Comparison of ENCODE assay signal across 15 cellular contexts in the genomic region with DNA sequence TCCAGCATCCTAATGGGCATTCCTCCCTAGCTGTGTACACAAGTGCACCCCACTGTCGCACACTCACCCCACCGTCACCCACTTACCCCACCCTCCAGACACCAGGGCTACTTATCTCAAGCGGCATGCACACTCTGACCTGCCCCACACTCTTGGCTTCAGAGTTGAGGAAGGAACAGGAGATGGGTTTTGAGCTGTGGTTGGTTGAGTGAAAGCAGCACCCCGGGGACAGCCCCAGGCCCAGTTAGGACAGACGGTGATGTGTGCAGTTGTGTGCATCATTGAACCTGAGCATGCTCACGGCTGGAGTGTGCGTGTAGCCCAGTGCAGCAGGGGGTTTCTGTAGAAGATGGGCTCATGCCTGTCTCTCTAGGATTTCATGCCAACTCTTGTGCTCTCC. TPM values are rescaled to one million over a fixed set of nuclear protein-coding genes. Genes with fewer than 3 reads are reported as not detected.
DNase-seq lines count a peak whose midpoint lies in the region; ATAC-seq and TF ChIP-seq lines count a peak whose summit lies in the region.
"Had no signal": no experiment of that assay in that cellular context is flagged by ENCODE, and none has a peak within 500 bp of the region (broad histone marks: within the 10 kb centered on the region; RNA-seq: fewer than 3 reads in every experiment).

No MANE protein-coding gene starts in this region.

- H2AFZ ChIP-seq in IMR-90 (replicated peaks; ENCODE audit: low read length, poor library complexity) = no peak overlapping the region

- ATAC-seq in left ventricle myocardium superior (peak; percentile 14), IMR-90 (ENCODE audit: low read depth) (peak; percentile 21; the same call in 1 of the 2 replicates), foreskin keratinocyte (peak; percentile 19), upper lobe of right lung (peak; percentile 6), GM19324 (IDR thresholded peaks at IDR 0.05; ENCODE audit: low FRiP score, unreplicated experiment) (no peak)

- POLR2A ChIA-PET in IMR-90 (lab: Charles Lee; ENCODE audit: unreplicated experiment) = no interaction called here

- H3K4me3 ChIP-seq in left ventricle myocardium inferior (no peak overlapping the region), IMR-90 (ENCODE audit: insufficient read depth, low read depth, low read length) (no peak overlapping the region), upper lobe of right lung (no peak overlapping the region), ascending aorta (no peak overlapping the region)
- H3K4me3 ChIP-seq: sigmoid colon had no signal

- H3K14ac ChIP-seq in IMR-90 (replicated peaks; ENCODE audit: low read depth, low read length) = no peak overlapping the region

- H3K23ac ChIP-seq in IMR-90 (ENCODE audit: low read depth, low read length) = no peak overlapping the region

- no CpG with 5 or more reads among the region's 7 CpGs for WGBS in IMR-90 (ENCODE audit: extremely low coverage in 2 of 2, insufficient read length in 1 of 2), 2 experiments

- H3K27ac ChIP-seq in left ventricle myocardium inferior (replicated peaks) (no peak overlapping the region), IMR-90 (ENCODE audit: insufficient read depth, low read length) (no peak overlapping the region), foreskin keratinocyte (no peak overlapping the region), upper lobe of right lung (no peak overlapping the region), ascending aorta (no peak overlapping the region)
- H3K27ac ChIP-seq: neutrophil had no signal

- H3K4me1 ChIP-seq in left ventricle myocardium inferior (peaks cover 56% of the 10 kb centered on the region), IMR-90 (ENCODE audit: control insufficient read depth, insufficient read depth, low read length) (no peaks in the 10 kb centered on the region), foreskin keratinocyte (no peaks in the 10 kb centered on the region), upper lobe of right lung (peaks cover 8% of the 10 kb centered on the region), ascending aorta (peaks cover 0 to 5% of the 10 kb centered on the region in 2 donors)

- H3K56ac ChIP-seq in IMR-90 (ENCODE audit: extremely low read depth, insufficient read depth, low read length) = no peak overlapping the region

- no peak overlapping the region for H3K9ac ChIP-seq in IMR-90 (ENCODE audit: low read depth, low read length)

- H4K20me1 ChIP-seq in IMR-90 (ENCODE audit: insufficient read depth, low read length) = peaks cover 65% of the 10 kb centered on the region

- intact Hi-C loops in left ventricle myocardium superior (cut with micrococcal nuclease) (no loop called here), left ventricle myocardium inferior (cut with micrococcal nuclease) (no loop called here), IMR-90 (cut with micrococcal nuclease) (no loop called here), upper lobe of right lung (cut with DNase I) (no loop called here), ascending aorta (cut with DNase I) (no loop called here)

- no peak overlapping the region for H2BK20ac ChIP-seq in IMR-90 (ENCODE audit: low read depth, low read length)

- BruUV-seq in IMR-90 (replicated peaks; lab: Mats Ljungman, UMichigan) = no TSS peak

- H2AK9ac ChIP-seq in IMR-90 (replicated peaks; ENCODE audit: low read depth, low read length, poor library complexity) = no peak overlapping the region

- in situ Hi-C loops in IMR-90 (cut with MboI; ENCODE audit: low sequenced_read_pairs) = no loop called here

- TF ChIP-seq POLR2A in IMR-90 (IDR thresholded peaks at IDR 0.05; ENCODE audit: low read depth, low read length) = no peak

- no peak overlapping the region for H4K5ac ChIP-seq in IMR-90 (ENCODE audit: low read depth, low read length)

- H3K4me2 ChIP-seq in IMR-90 (ENCODE audit: low read depth, low read length) = no peak overlapping the region

- H3K4ac ChIP-seq in IMR-90 (ENCODE audit: low read depth, low read length) = no peak overlapping the region

- H3K79me1 ChIP-seq in IMR-90 (ENCODE audit: low read depth in 1 of 2, low read length in 2 of 2) = peaks cover 42 to 68% of the 10 kb centered on the region in 2 experiments

- dilution Hi-C loops in IMR-90 (cut with HindIII; ENCODE audit: low sequenced_read_pairs, unreplicated experiment) = no loop called here

- H3K9me1 ChIP-seq in IMR-90 (ENCODE audit: insufficient read depth, low read length) = peaks cover 28% of the 10 kb centered on the region

- H2BK15ac ChIP-seq in IMR-90 (ENCODE audit: low read depth, low read length) = no peak overlapping the region

- no peak overlapping the region for H2BK120ac ChIP-seq in IMR-90 (ENCODE audit: low read depth, low read length)

- H3K36me3 ChIP-seq in left ventricle myocardium inferior (peaks cover 49% of the 10 kb centered on the region), IMR-90 (ENCODE audit: control insufficient read depth, insufficient read depth, low read length) (peaks cover 43% of the 10 kb centered on the region), upper lobe of right lung (peaks cover 47% of the 10 kb centered on the region), ascending aorta (peaks cover 39 to 53% of the 10 kb centered on the region in 2 donors)
- H3K36me3 ChIP-seq: neutrophil had no signal

- H2BK5ac ChIP-seq in IMR-90 (ENCODE audit: low read depth, low read length, poor library complexity, severe bottlenecking) = no peak overlapping the region

- H4K8ac ChIP-seq in IMR-90 (ENCODE audit: low read depth in 2 of 2, low read length in 2 of 2) = no peak overlapping the region

- no peaks in the 10 kb centered on the region for H3K27me3 ChIP-seq in left ventricle myocardium inferior (ENCODE audit: low read depth)
- H3K27me3 ChIP-seq in IMR-90 (ENCODE audit: control insufficient read depth, insufficient read depth, low read length) = no peaks in the 10 kb centered on the region
- H3K27me3 ChIP-seq in foreskin keratinocyte = no peaks in the 10 kb centered on the region
- no peaks in the 10 kb centered on the region for H3K27me3 ChIP-seq in upper lobe of right lung
- H3K27me3 ChIP-seq in ascending aorta = no peaks in the 10 kb centered on the region
- H3K27me3 ChIP-seq: sigmoid colon had no signal

- CTCF ChIA-PET in IMR-90 (lab: Yijun Ruan, JAX) = interaction anchor here (0.8 kb wide), 1 partner anchor 89 kb away, joined by 3 read pairs; no protein-coding TSS in a partner anchor

- no peak overlapping the region for H3K18ac ChIP-seq in IMR-90 (ENCODE audit: low read depth, low read length)

- no peak overlapping the region for H4K91ac ChIP-seq in IMR-90 (ENCODE audit: insufficient read depth, low read depth, low read length)

- no peak for TF ChIP-seq CTCF in left ventricle myocardium inferior (IDR thresholded peaks at IDR 0.05; ENCODE audit: borderline replicate concordance)
- no peak for TF ChIP-seq CTCF in IMR-90 (conservative IDR thresholded peaks at IDR 0.05; ENCODE audit: low read depth, low read length)
- no peak for TF ChIP-seq CTCF in foreskin keratinocyte (conservative IDR thresholded peaks at IDR 0.05)
- TF ChIP-seq CTCF in upper lobe of right lung (IDR thresholded peaks at IDR 0.05) = no peak
- no peak for TF ChIP-seq CTCF in ascending aorta (IDR thresholded peaks at IDR 0.05)

- H2AK5ac ChIP-seq in IMR-90 (ENCODE audit: low read depth, low read length) = no peak overlapping the region

- H3K9me3 ChIP-seq in left ventricle myocardium inferior (replicated peaks) (no peaks in the 10 kb centered on the region), IMR-90 (ENCODE audit: control insufficient read depth, insufficient read depth, low read length) (no peaks in the 10 kb centered on the region), upper lobe of right lung (no peaks in the 10 kb centered on the region), ascending aorta (no peaks in the 10 kb centered on the region)
- H3K9me3 ChIP-seq: neutrophil, sigmoid colon had no signal

- DNase-seq in left ventricle myocardium superior (no peak), left ventricle myocardium inferior (no peak), IMR-90 (no peak), foreskin keratinocyte (peak in 1 of 2 donors; percentile 23), upper lobe of right lung (no peak), ascending aorta (ENCODE audit: low spot score in 2 of 2) (no peak), 8988T (no peak)
- DNase-seq: central memory CD4-positive, alpha-beta T cell; NCI-H146; NCI-H510A; OCI-M1; sigmoid colon; stimulated activated CD4-positive, alpha-beta T cell treated with anti-CD3 and anti-CD28 coated beads, Interleukin-4, amount 100 ng/mL, for 1 hour had no signal

- no peak for TF ChIP-seq RAD21 in IMR-90 (IDR thresholded peaks at IDR 0.05; ENCODE audit: low read length)

TF ChIP-seq in IMR-90, 13 proteins besides CTCF, POLR2A, EP300 and RAD21:
- TF ChIP-seq BHLHE40 (IDR thresholded peaks at IDR 0.05; ENCODE audit: low read depth, low read length) = no peak

RNA-seq across cellular contexts. Expression of gene AHNAK, which starts 32.5 kb away (rescaled TPM):
- total RNA-seq in left ventricle myocardium superior (354 TPM), left ventricle myocardium inferior (290 TPM), IMR-90 (2012; rRNA removed) (695 and 735 TPM in 2 replicates), foreskin keratinocyte (393 and 461 TPM in 2 replicates), upper lobe of right lung (819 TPM), ascending aorta (718 TPM)
- polyA plus RNA-seq in IMR-90 (2012; rRNA removed) (80.7 and 95.1 TPM in 2 replicates), foreskin keratinocyte (57.2 and 57.9 TPM in 2 replicates)
- 22.8 and 36.6 TPM in 2 replicates for polyA plus RNA-seq in IMR-90 (2012; cell fraction: cytosol; rRNA removed)
- 45.0 and 186 TPM in 2 replicates for polyA plus RNA-seq in IMR-90 (2012; cell fraction: nucleus; rRNA removed; ENCODE audit: low replicate concordance)

RNA-seq across cellular contexts. Expression of gene EEF1G, which starts 59.5 kb away (rescaled TPM):
- total RNA-seq in left ventricle myocardium superior (804 TPM), left ventricle myocardium inferior (958 TPM), IMR-90 (2012; rRNA removed) (1,598 and 1,857 TPM in 2 replicates), foreskin keratinocyte (1,508 and 1,552 TPM in 2 replicates), upper lobe of right lung (847 TPM), ascending aorta (1,083 TPM)
- polyA plus RNA-seq in IMR-90 (2012; rRNA removed) (1,684 and 1,697 TPM in 2 replicates), foreskin keratinocyte (1,795 and 1,871 TPM in 2 replicates)
- polyA plus RNA-seq in IMR-90 (2012; cell fraction: cytosol; rRNA removed) = 1,447 and 1,704 TPM in 2 replicates
- polyA plus RNA-seq in IMR-90 (2012; cell fraction: nucleus; rRNA removed; ENCODE audit: low replicate concordance) = 506 and 710 TPM in 2 replicates
